Comparison of ENCODE assay signal across 12 cellular contexts in genomic region chr11:61889831-61890230, GRCh38. TPM values are rescaled to one million over a fixed set of nuclear protein-coding genes. Genes with fewer than 3 reads are reported as not detected.
A peak's percentile ranks its signal among the peaks of the same experiment; 100 is the strongest.
DNase-seq lines count a peak whose midpoint lies in the region; ATAC-seq and TF ChIP-seq lines count a peak whose summit lies in the region.
"Had no signal": no experiment of that assay in that cellular context is flagged by ENCODE, and none has a peak within 500 bp of the region (broad histone marks: within the 10 kb centered on the region; RNA-seq: fewer than 3 reads in every experiment).

No MANE protein-coding gene starts in this region.

- H3K27me3 Mint-ChIP-seq in stimulated activated memory B cell treated with anti-CD40 and anti-IgM and Interleukin-4, amounts not matched to agents 10 μg/mL and 1 μg/mL and 100 μg/mL, for 72 hours = no peaks in the 10 kb centered on the region

- in situ Hi-C loops in Panc1 (cut with HindIII; ENCODE audit: low pct_unique_long_range_greater_than_20kb, low sequenced_read_pairs) = no loop called here

- peak overlapping the region; percentile 77 to 81; a peak in 3 of 4 replicates for H3K4me3 ChIP-seq in SK-N-SH (ENCODE audit: low read depth in 2 of 2, low read length in 1 of 2)
- H3K4me3 ChIP-seq in Panc1 (ENCODE audit: low read depth in 2 of 2, low read length in 2 of 2) = peak overlapping the region in 1 of 2 experiments; percentile 63; a peak in 2 of 4 replicates
- peak overlapping the region in 3 of 4 experiments; percentile 65 to 93 (median 73) for H3K4me3 ChIP-seq in fibroblast of lung (replicated peaks in 1 of 4; ENCODE audit: control extremely low read depth in 1 of 4, insufficient read depth in 1 of 4, low read depth in 3 of 4, low read length in 4 of 4)

- peaks cover 4% of the 10 kb centered on the region for H3K9me3 Mint-ChIP-seq in stimulated activated memory B cell treated with anti-CD40 and anti-IgM and Interleukin-4, amounts not matched to agents 10 μg/mL and 1 μg/mL and 100 μg/mL, for 72 hours
- H3K9me3 Mint-ChIP-seq: activated T-cell treated with anti-CD3 and anti-CD28 coated beads, Interleukin-2, amount 50 U/mL, for 72 hours had no signal

- POLR2A ChIA-PET in SK-N-SH (lab: Yijun Ruan, JAX) = interaction anchor here (1.0 to 1.1 kb wide), 2 partner anchors 8 to 23 kb away, joined by 3 to 4 read pairs; no protein-coding TSS in a partner anchor
- POLR2A ChIA-PET in Panc1 (lab: Charles Lee) = no interaction called here

- ATAC-seq in SK-N-SH treated with all-trans-retinoic acid at 6 μM for 48 hours = no peak
- ATAC-seq in Panc1 = no peak
- no peak for ATAC-seq in stimulated activated memory B cell treated with anti-CD40 and anti-IgM and Interleukin-4, amounts not matched to agents 10 μg/mL and 1 μg/mL and 100 μg/mL, for 72 hours

- H3K9me3 ChIP-seq in SK-N-SH (no peaks in the 10 kb centered on the region), Panc1 (ENCODE audit: control insufficient read depth, insufficient read depth, low read depth, low read length) (no peaks in the 10 kb centered on the region), fibroblast of lung (ENCODE audit: control insufficient read depth, insufficient read depth, low read depth, low read length) (no peaks in the 10 kb centered on the region)

- H4K20me1 ChIP-seq in SK-N-SH (ENCODE audit: insufficient read depth) = no peaks in the 10 kb centered on the region
- no peaks in the 10 kb centered on the region for H4K20me1 ChIP-seq in fibroblast of lung (ENCODE audit: control insufficient read depth, extremely low read depth, insufficient read depth, low read length)

- no peak for TF ChIP-seq RAD21 in SK-N-SH (IDR thresholded peaks at IDR 0.05; ENCODE audit: low read length)

- H2AFZ ChIP-seq in SK-N-SH (ENCODE audit: low read depth) = no peak overlapping the region
- H2AFZ ChIP-seq in fibroblast of lung (ENCODE audit: low read length) = no peak overlapping the region

- TF ChIP-seq EP300 in SK-N-SH (IDR thresholded peaks at IDR 0.05; ENCODE audit: borderline replicate concordance in 1 of 2, low read depth in 1 of 2, low read length in 1 of 2) = no peak

- no peaks in the 10 kb centered on the region for H3K27me3 ChIP-seq in SK-N-SH (ENCODE audit: insufficient read depth)
- H3K27me3 ChIP-seq in Panc1 (ENCODE audit: control insufficient read depth, insufficient read depth, low read length) = no peaks in the 10 kb centered on the region
- no peaks in the 10 kb centered on the region for H3K27me3 ChIP-seq in fibroblast of lung (ENCODE audit: control insufficient read depth, insufficient read depth, low read length)

- TF ChIP-seq CTCF in SK-N-SH (IDR thresholded peaks at IDR 0.05) (no peak), Panc1 (IDR thresholded peaks at IDR 0.05) (no peak), fibroblast of lung (conservative IDR thresholded peaks at IDR 0.05 in 1 of 2, IDR thresholded peaks at IDR 0.05 in 1 of 2; ENCODE audit: low read depth in 1 of 2, low read length in 2 of 2) (no peak)

- peaks cover 7 to 14% of the 10 kb centered on the region in 2 experiments; a peak in 3 of 4 replicates for H3K4me1 ChIP-seq in SK-N-SH (ENCODE audit: control insufficient read depth in 1 of 2, insufficient read depth in 2 of 2, low read depth in 1 of 2, low read length in 1 of 2)
- peaks cover 8% of the 10 kb centered on the region for H3K4me1 ChIP-seq in Panc1 (ENCODE audit: control insufficient read depth, insufficient read depth, low read length)
- H3K4me1 ChIP-seq in fibroblast of lung (ENCODE audit: control insufficient read depth, extremely low read depth, insufficient read depth, low read length) = peaks cover 3% of the 10 kb centered on the region

- no peak overlapping the region for H3K27ac ChIP-seq in SK-N-SH (ENCODE audit: low read depth in 2 of 2, low read length in 1 of 2)
- no peak overlapping the region for H3K27ac ChIP-seq in Panc1 (ENCODE audit: low read length)
- H3K27ac ChIP-seq in fibroblast of lung (ENCODE audit: insufficient read depth, low read length) = no peak overlapping the region
- no peak overlapping the region for H3K27ac ChIP-seq in substantia nigra (ENCODE audit: low read depth, low read length, poor library complexity, severe bottlenecking)
- H3K27ac ChIP-seq: 22Rv1 had no signal

- DNase-seq in SK-N-SH (no peak), Panc1 (ENCODE audit: low read depth, low spot score) (no peak), fibroblast of lung (ENCODE audit: low read depth in 2 of 2) (no peak), D341Med (ENCODE audit: low spot score) (no peak), LoVo (ENCODE audit: low spot score) (no peak), substantia nigra (lab: John Stamatoyannopoulos, UW) (no peak)
- DNase-seq: occipital lobe had no signal

- peak overlapping the region; percentile 99 for H3K4me2 ChIP-seq in SK-N-SH
- peak overlapping the region; percentile 91 for H3K4me2 ChIP-seq in fibroblast of lung (ENCODE audit: extremely low read depth, insufficient read depth, low read length)

- peaks cover 47% of the 10 kb centered on the region for H3K79me2 ChIP-seq in SK-N-SH (ENCODE audit: insufficient read depth)
- H3K79me2 ChIP-seq in fibroblast of lung (ENCODE audit: control insufficient read depth, insufficient read depth, low read length) = peaks cover 30% of the 10 kb centered on the region

- H3K4me3 Mint-ChIP-seq in stimulated activated memory B cell treated with anti-CD40 and anti-IgM and Interleukin-4, amounts not matched to agents 10 μg/mL and 1 μg/mL and 100 μg/mL, for 72 hours = peak overlapping the region; percentile 83

- peaks cover 50% of the 10 kb centered on the region for H3K4me1 Mint-ChIP-seq in stimulated activated memory B cell treated with anti-CD40 and anti-IgM and Interleukin-4, amounts not matched to agents 10 μg/mL and 1 μg/mL and 100 μg/mL, for 72 hours

- peaks cover 14% of the 10 kb centered on the region for H3K36me3 Mint-ChIP-seq in stimulated activated memory B cell treated with anti-CD40 and anti-IgM and Interleukin-4, amounts not matched to agents 10 μg/mL and 1 μg/mL and 100 μg/mL, for 72 hours

- no peaks in the 10 kb centered on the region for H3K9me2 ChIP-seq in SK-N-SH

- peaks cover 42% of the 10 kb centered on the region for H3F3A ChIP-seq in SK-N-SH (replicated peaks; ENCODE audit: insufficient read depth)

- H3K9ac ChIP-seq in SK-N-SH (peak overlapping the region; percentile 80; the same call in 1 of the 2 replicates), fibroblast of lung (ENCODE audit: insufficient read depth, low read length) (no peak overlapping the region)

- H3K36me3 ChIP-seq in SK-N-SH (replicated peaks in 1 of 2; ENCODE audit: control insufficient read depth in 1 of 2, insufficient read depth in 2 of 2, low read length in 1 of 2) (no peaks in the 10 kb centered on the region), Panc1 (ENCODE audit: control insufficient read depth, insufficient read depth, low read length) (no peaks in the 10 kb centered on the region), fibroblast of lung (ENCODE audit: control insufficient read depth, insufficient read depth, low read length) (peaks cover 2% of the 10 kb centered on the region)

- no peak overlapping the region for H3K27ac Mint-ChIP-seq in stimulated activated memory B cell treated with anti-CD40 and anti-IgM and Interleukin-4, amounts not matched to agents 10 μg/mL and 1 μg/mL and 100 μg/mL, for 72 hours
- H3K27ac Mint-ChIP-seq: activated T-cell treated with anti-CD3 and anti-CD28 coated beads, Interleukin-2, amount 50 U/mL, for 72 hours had no signal

- TSS peak; percentile 69 for BruUV-seq in Panc1 (replicated peaks; lab: Mats Ljungman, UMichigan)

- CTCF ChIA-PET in SK-N-SH (lab: Yijun Ruan, JAX) = interaction anchor here (0.9 to 6.9 kb wide), 10 partner anchors 8 to 218 kb away, joined by 3 to 64 read pairs (median 7); no protein-coding TSS in a partner anchor
- CTCF ChIA-PET in Panc1 (lab: Charles Lee) = interaction anchor here (1.0 kb wide), 1 partner anchor 218 kb away, joined by 3 read pairs; no protein-coding TSS in a partner anchor

- intact Hi-C loops in Panc1 (cut with micrococcal nuclease; ENCODE audit: unreplicated experiment) = no loop called here

- WGBS in SK-N-SH (ENCODE audit: low lambda C conversion rate) = 96% methylated on average over 10 of the region's 10 CpGs

TF ChIP-seq in SK-N-SH, 30 proteins besides CTCF, POLR2A, EP300 and RAD21 (continues in another document):
- no peak for TF ChIP-seq POLR2AphosphoS5 (IDR thresholded peaks at IDR 0.05; ENCODE audit: low read depth, low read length)
- no peak for TF ChIP-seq GABPA (IDR thresholded peaks at IDR 0.05; ENCODE audit: low read depth)
- TF ChIP-seq MXI1 (IDR thresholded peaks at IDR 0.05; ENCODE audit: low read depth, low read length) = no peak
- TF ChIP-seq ELF1 (IDR thresholded peaks at IDR 0.05) = no peak
- no peak for TF ChIP-seq EZH2phosphoT487 (IDR thresholded peaks at IDR 0.05; ENCODE audit: borderline replicate concordance, low read depth)
- TF ChIP-seq JUND (IDR thresholded peaks at IDR 0.05) = no peak
- no peak for TF ChIP-seq RXRA (IDR thresholded peaks at IDR 0.05; ENCODE audit: borderline replicate concordance, low read depth)

RNA-seq across cellular contexts. Expression of gene FADS3, which starts 1.5 kb away (rescaled TPM):
- polyA plus RNA-seq in SK-N-SH (2012; rRNA removed) = 93.3 and 116 TPM in 2 replicates
- polyA plus RNA-seq in SK-N-SH (2012; cell fraction: cytosol; rRNA removed) = 20.9 and 32.5 TPM in 2 replicates
- polyA plus RNA-seq in SK-N-SH (2012; cell fraction: nucleus; rRNA removed) = 761 and 764 TPM in 2 replicates
- 22.6 TPM for total RNA-seq in Panc1 (2021; ENCODE audit: unreplicated experiment)
- 31.6 TPM for polyA plus RNA-seq in Panc1 (2012; ENCODE audit: insufficient read length)
- total RNA-seq in fibroblast of lung = 112 and 224 TPM in 2 replicates
- polyA plus RNA-seq in fibroblast of lung = 40.9 and 79.9 TPM in 2 replicates
- polyA plus RNA-seq in fibroblast of lung (2012) = 53.3 and 89.2 TPM in 2 replicates
- polyA minus RNA-seq in fibroblast of lung (ENCODE audit: low replicate concordance) = 172 and 197 TPM in 2 replicates

RNA-seq across cellular contexts. Expression of gene RAB3IL1, which starts 27.5 kb away (rescaled TPM):
- polyA plus RNA-seq in SK-N-SH (2012; rRNA removed) = 9.8 and 10.2 TPM in 2 replicates
- polyA plus RNA-seq in SK-N-SH (2012; cell fraction: cytosol; rRNA removed) = 4.8 and 7.2 TPM in 2 replicates
- 14.6 and 16.0 TPM in 2 replicates for polyA plus RNA-seq in SK-N-SH (2012; cell fraction: nucleus; rRNA removed)
- 8.9 TPM for total RNA-seq in Panc1 (2021; ENCODE audit: unreplicated experiment)
- polyA plus RNA-seq in Panc1 (2012; ENCODE audit: insufficient read length) = 17.7 TPM
- total RNA-seq in fibroblast of lung = 13.4 TPM in 2 replicates
- polyA plus RNA-seq in fibroblast of lung = 9.6 and 9.9 TPM in 2 replicates
- polyA plus RNA-seq in fibroblast of lung (2012) = 14.7 and 15.8 TPM in 2 replicates
- 15.8 and 16.9 TPM in 2 replicates for polyA minus RNA-seq in fibroblast of lung (ENCODE audit: low replicate concordance)
- total RNA-seq: T-helper 2 cell treated with Interferon-gamma antibody and Interleukin-4, amounts not matched to agents 100 ng/mL and 5 ng/mL, for 36 hours had no signal
